In genomic region chr16:2560798-2561133, GRCh38 we compare ENCODE assay signal across 1 cellular context.
TF ChIP-seq lines count a peak whose summit lies in the region.

No MANE protein-coding gene starts in this region.

TF ChIP-seq in K562, 482 proteins besides CTCF, POLR2A, EP300 and RAD21:
- 0 out of 2 replicates have a peak, but pooled peaks have one; percentile 25 for TF ChIP-seq SMC3 (conservative IDR thresholded peaks at IDR 0.05; ENCODE audit: insufficient read depth, low read depth, low read length)
